9 cellular contexts compared by ENCODE assay signal in genomic region chr5:93581738-93582414, GRCh38. TPM values are rescaled to one million over a fixed set of nuclear protein-coding genes. Genes with fewer than 3 reads are reported as not detected.
DNase-seq lines count a peak whose midpoint lies in the region; ATAC-seq, FAIRE-seq and TF ChIP-seq lines count a peak whose summit lies in the region.
"Had no signal": no experiment of that assay in that cellular context is flagged by ENCODE, and none has a peak within 500 bp of the region (broad histone marks: within the 10 kb centered on the region; RNA-seq: fewer than 3 reads in every experiment).

No MANE protein-coding gene starts in this region.

- H4K20me1 ChIP-seq in OCI-LY7 (ENCODE audit: insufficient read depth, low read length): no peaks in the 10 kb centered on the region

- intact Hi-C loops in OCI-LY7 (cut with micrococcal nuclease; ENCODE audit: unreplicated experiment): loop anchor here (2.0 to 5.0 kb wide), 3 partner anchors 219 to 1155 kb away; no protein-coding TSS in a partner anchor

- in situ Hi-C loops in HAP-1 (cut with MboI; ENCODE audit: low sequenced_read_pairs): loop anchor here (5.0 kb wide), 1 partner anchor 310 kb away; no protein-coding TSS in a partner anchor

- H3K4me3 ChIP-seq in HAP-1 (peak overlapping the region; percentile 48), skeletal muscle cell (ENCODE audit: low read depth, low read length) (peak overlapping the region; percentile 71), OCI-LY7 (ENCODE audit: low read depth, low read length, poor library complexity, severe bottlenecking) (no peak overlapping the region)

- no peak overlapping the region for H2AFZ ChIP-seq in OCI-LY7 (ENCODE audit: low read length)

- no TSS peak for BruUV-seq in OCI-LY7 (replicated peaks; lab: Mats Ljungman, UMichigan)

- POLR2A ChIA-PET in OCI-LY7 (lab: Charles Lee): interaction anchor here (0.7 kb wide), 2 partner anchors 163 to 878 kb away, joined by 4 to 7 read pairs; no protein-coding TSS in a partner anchor

- H3K36me3 ChIP-seq in HAP-1 (replicated peaks): no peaks in the 10 kb centered on the region
- H3K36me3 ChIP-seq in OCI-LY7 (ENCODE audit: insufficient read depth, low read length): no peaks in the 10 kb centered on the region

- peak; percentile 26 for FAIRE-seq in endometrium (lab: Jason Lieb, UNC)

- no peak overlapping the region for H3K27ac ChIP-seq in OCI-LY7 (ENCODE audit: low read depth, low read length, poor library complexity, severe bottlenecking)
- H3K27ac ChIP-seq: HL-60 had no signal

- ATAC-seq in GM21786 (IDR thresholded peaks at IDR 0.05; ENCODE audit: unreplicated experiment): no peak

- DNase-seq in HAP-1 (ENCODE audit: low spot score in 2 of 2) (peak; percentile 64 to 76), NCI-H774 (lab: John Stamatoyannopoulos, UW) (peak; percentile 60), skeletal muscle cell (ENCODE audit: low read depth) (peak; percentile 41), CD1c-positive myeloid dendritic cell (ENCODE audit: extremely low spot score) (no peak), OCI-LY7 (ENCODE audit: low spot score) (no peak), 8988T (no peak)

- no peaks in the 10 kb centered on the region for H3K27me3 ChIP-seq in HAP-1 (ENCODE audit: low read depth)

- no peak for TF ChIP-seq CTCF in OCI-LY7 (conservative IDR thresholded peaks at IDR 0.05; ENCODE audit: low read length)

- H3K4me1 ChIP-seq in HAP-1 (peaks cover 16% of the 10 kb centered on the region), OCI-LY7 (ENCODE audit: insufficient read depth, low read length, poor library complexity, severe bottlenecking) (no peaks in the 10 kb centered on the region)

- CTCF ChIA-PET in OCI-LY7 (lab: Charles Lee; ENCODE audit: unreplicated experiment): no interaction called here

- H3K9me3 ChIP-seq in HAP-1: no peaks in the 10 kb centered on the region
- no peaks in the 10 kb centered on the region for H3K9me3 ChIP-seq in OCI-LY7 (ENCODE audit: low read length)

- no peaks in the 10 kb centered on the region for H3K9me2 ChIP-seq in OCI-LY7 (ENCODE audit: insufficient read depth, low read length)

- no peaks in the 10 kb centered on the region for H3K79me2 ChIP-seq in OCI-LY7 (ENCODE audit: insufficient read depth, low read depth, low read length)

- no peak overlapping the region; the same call in 1 of the 2 replicates for H3K4me2 ChIP-seq in OCI-LY7 (ENCODE audit: low read length)

RNA-seq across cellular contexts. Expression of gene NR2F1-AS1, which starts 0.9 kb away (rescaled TPM):
- not detected in 2 replicates for total RNA-seq in OCI-LY7 (2014; rRNA removed; shearing (Covaris generic))
- not detected in 2 replicates for total RNA-seq in OCI-LY7 (2022)

RNA-seq across cellular contexts. Expression of gene NR2F1, which starts 1.1 kb away (rescaled TPM):
- not detected in 2 replicates for total RNA-seq in OCI-LY7 (2014; rRNA removed; shearing (Covaris generic))
- not detected in 2 replicates for total RNA-seq in OCI-LY7 (2022)

Comparison
In these comparisons a context has a peak if more than half of its experiments do, and no peak if none do; other contexts are left out.
1. DNase-seq: peak in HAP-1 (2 of 2), NCI-H774 (single experiment) and skeletal muscle cell (single experiment); none in CD1c-positive myeloid dendritic cell (single experiment), OCI-LY7 (single experiment) and 8988T (single experiment).